Comparison of ENCODE assay signal across 18 cellular contexts in genomic region chrX:147962476-147962875, GRCh38. TPM values are rescaled to one million over a fixed set of nuclear protein-coding genes. Genes with fewer than 3 reads are reported as not detected.
"Had no signal": no experiment of that assay in that cellular context is flagged by ENCODE, and none has a peak within 500 bp of the region (broad histone marks: within the 10 kb centered on the region; RNA-seq: fewer than 3 reads in every experiment).

No MANE protein-coding gene starts in this region.

- ATAC-seq: activated CD8-positive, alpha-beta T cell treated with anti-CD3 and anti-CD28 coated beads for 36 hours; activated T-helper 17 cell treated with anti-CD3 and anti-CD28 coated beads, Interleukin-2, amount 50 U/mL, for 72 hours; gastrocnemius medialis; heart left ventricle; left cardiac atrium; stimulated activated naive B cell treated with anti-CD40 and anti-IgM and Interleukin-4, amounts not matched to agents 10 μg/mL and 1 μg/mL and 100 μg/mL, for 72 hours had no signal

- DNase-seq: activated CD4-positive, alpha-beta T cell treated with anti-CD3 and anti-CD28 coated beads, Interleukin-2, amount 10 ng/mL, durations not matched to agents 24 days and 14 days; activated CD8-positive, alpha-beta T cell treated with anti-CD3 and anti-CD28 coated beads for 36 hours; activated naive CD4-positive, alpha-beta T cell; activated naive CD8-positive, alpha-beta T cell treated with anti-CD3 and anti-CD28 coated beads for 36 hours; activated T-cell treated with anti-CD3 and anti-CD28 coated beads, Interleukin-2, amount 50 U/mL, for 1 hour; amygdala; erythroblast; gastrocnemius medialis; heart left ventricle; left cardiac atrium; mesendoderm; stimulated activated naive B cell treated with anti-CD40 and anti-IgM and Interleukin-4, amounts not matched to agents 10 μg/mL and 1 μg/mL and 100 μg/mL, for 72 hours; T-helper 1 cell; thyroid gland had no signal

- H3K4me3 ChIP-seq: coronary artery, gastrocnemius medialis, heart left ventricle, thyroid gland had no signal

RNA-seq across cellular contexts. Expression of gene FMR1NB, which starts 18.7 kb away (rescaled TPM):
- total RNA-seq: activated CD4-positive, alpha-beta T cell treated with anti-CD3 and anti-CD28 coated beads, Interleukin-2, amount 10 ng/mL, durations not matched to agents 24 days and 14 days; activated CD8-positive, alpha-beta T cell treated with anti-CD3 and anti-CD28 coated beads for 36 hours; activated naive CD8-positive, alpha-beta T cell treated with anti-CD3 and anti-CD28 coated beads for 36 hours; activated T-helper 17 cell treated with anti-CD3 and anti-CD28 coated beads, Interleukin-2, amount 50 U/mL, for 72 hours; gastrocnemius medialis; heart left ventricle; left cardiac atrium; lower leg skin; ureter had no signal
